8 cellular contexts compared by ENCODE assay signal in the genomic region with DNA sequence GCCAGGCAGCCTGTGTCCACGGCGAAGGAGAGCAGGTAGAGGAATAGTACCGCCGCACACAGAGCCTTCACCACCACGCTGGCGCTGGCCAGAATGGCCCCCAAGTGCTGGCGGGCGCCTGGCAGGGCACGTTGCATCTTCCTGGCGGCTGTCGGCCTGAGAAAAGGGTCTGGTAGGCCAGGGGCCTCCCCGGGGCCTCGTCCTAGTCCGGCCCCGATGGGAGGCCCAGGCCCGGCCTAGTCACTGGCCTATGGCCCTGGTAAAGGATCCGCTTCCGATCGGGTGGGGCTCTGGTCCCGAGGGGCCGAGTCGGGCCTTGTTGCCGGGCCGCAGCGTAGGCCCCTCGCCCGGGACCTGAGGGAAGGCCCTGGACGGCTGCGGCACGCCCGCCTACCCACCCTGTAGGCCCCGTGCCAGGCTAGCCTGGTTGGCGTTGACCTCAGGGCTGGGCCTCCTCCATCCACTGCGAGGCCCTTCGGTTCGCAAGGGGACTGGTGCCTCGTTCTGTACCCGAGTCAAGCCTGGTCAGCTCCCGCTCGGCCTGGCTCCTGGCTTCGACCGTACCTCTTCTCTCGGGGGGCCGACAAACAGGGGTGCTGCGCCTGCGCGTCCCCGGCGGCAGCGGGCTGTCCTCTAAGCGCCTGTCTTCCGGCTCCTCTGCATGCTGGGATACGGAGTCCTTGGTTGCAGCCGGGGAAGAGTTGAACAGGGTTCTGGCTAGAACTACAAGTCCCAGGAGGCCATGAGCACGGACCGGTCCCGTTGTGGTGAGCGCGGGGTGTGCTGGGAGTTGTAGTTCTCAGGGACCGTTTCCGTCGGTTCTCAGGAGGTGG. TPM values are rescaled to one million over a fixed set of nuclear protein-coding genes. Genes with fewer than 3 reads are reported as not detected.
DNase-seq lines count a peak whose midpoint lies in the region; ATAC-seq, FAIRE-seq and TF ChIP-seq lines count a peak whose summit lies in the region.

A gene with protein sequence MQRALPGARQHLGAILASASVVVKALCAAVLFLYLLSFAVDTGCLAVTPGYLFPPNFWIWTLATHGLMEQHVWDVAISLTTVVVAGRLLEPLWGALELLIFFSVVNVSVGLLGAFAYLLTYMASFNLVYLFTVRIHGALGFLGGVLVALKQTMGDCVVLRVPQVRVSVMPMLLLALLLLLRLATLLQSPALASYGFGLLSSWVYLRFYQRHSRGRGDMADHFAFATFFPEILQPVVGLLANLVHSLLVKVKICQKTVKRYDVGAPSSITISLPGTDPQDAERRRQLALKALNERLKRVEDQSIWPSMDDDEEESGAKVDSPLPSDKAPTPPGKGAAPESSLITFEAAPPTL (minus strand): TSS at position 595 of the 833 bp plus-strand sequence. CDS start 458 bp downstream, at position 137.

- no peak for TF ChIP-seq CTCF in AG10803 (conservative IDR thresholded peaks at IDR 0.05; ENCODE audit: low read length)

- H3K4me3 ChIP-seq in AG10803 (ENCODE audit: low read length): peak within 1 kb of the TSS; percentile 97

- FAIRE-seq in islet of Langerhans (lab: Jason Lieb, UNC): peak; percentile 93

- DNase-seq in AG10803 (ENCODE audit: low read depth): peak; percentile 99
- DNase-seq in NCI-H460 (ENCODE audit: extremely low read depth, low read depth): peak; percentile 96
- DNase-seq in activated CD4-positive, CD25-positive, alpha-beta regulatory T cell treated with anti-CD3 and anti-CD28 coated beads, Interleukin-2, amount 50 U/mL, for 72 hours: peak; percentile 85
- peak; percentile 94 to 99 for DNase-seq in cerebellar nuclear complex (lab: John Stamatoyannopoulos, UW)
- peak; percentile 89 for DNase-seq in stimulated activated CD4-positive, alpha-beta T cell treated with anti-CD3 and anti-CD28 coated beads, Interleukin-12 subunit alpha, Interleukin-12 subunit beta, amount 100 ng/mL, for 4 hours

- ATAC-seq in GM19043 (IDR thresholded peaks at IDR 0.05; ENCODE audit: low read depth, unreplicated experiment) (peak; percentile 100), HG03378 (IDR thresholded peaks at IDR 0.05; ENCODE audit: unreplicated experiment) (peak; percentile 97)

RNA-seq across cellular contexts. Expression of the gene that starts here (rescaled TPM):
- 27.7 and 31.7 TPM in 2 replicates for total RNA-seq in NCI-H460 (2014; rRNA removed; shearing (Covaris generic))
- 31.0 and 37.4 TPM in 2 replicates for polyA plus RNA-seq in NCI-H460 (2014; cell fraction: nucleus; rRNA removed)

Comparison
In these comparisons a context has a peak if more than half of its experiments do, and no peak if none do; other contexts are left out.
1. Peak in every context shown above with its lines: DNase-seq, ATAC-seq and H3K4me3 ChIP-seq.